In genomic region chr7:130853503-130854279, GRCh38 we compare ENCODE assay signal across 14 cellular contexts.
DNase-seq lines count a peak whose midpoint lies in the region; ATAC-seq and TF ChIP-seq lines count a peak whose summit lies in the region.
"Had no signal": no experiment of that assay in that cellular context is flagged by ENCODE, and none has a peak within 500 bp of the region (broad histone marks: within the 10 kb centered on the region; RNA-seq: fewer than 3 reads in every experiment).

No MANE protein-coding gene starts in this region.

- TF ChIP-seq EP300 in ovary (IDR thresholded peaks at IDR 0.05): no peak

- intact Hi-C loops in left lung (cut with DNase I): no loop called here
- intact Hi-C loops in ovary (cut with DNase I): no loop called here

- H3K4me1 ChIP-seq in adipocyte (ENCODE audit: control insufficient read depth, insufficient read depth, low read length) (peaks cover 49% of the 10 kb centered on the region), left lung (no peaks in the 10 kb centered on the region), ovary (ENCODE audit: insufficient read depth) (no peaks in the 10 kb centered on the region)
- H3K4me1 ChIP-seq: gastroesophageal sphincter, stomach had no signal

- TF ChIP-seq POLR2A in ovary (IDR thresholded peaks at IDR 0.05): no peak

- H3K27ac ChIP-seq in left lung: no peak overlapping the region
- H3K27ac ChIP-seq in ovary: no peak overlapping the region
- H3K27ac ChIP-seq: gastroesophageal sphincter, stomach had no signal

- H3K36me3 ChIP-seq in adipocyte (ENCODE audit: control insufficient read depth, insufficient read depth, low read length, severe bottlenecking) (peaks cover 59% of the 10 kb centered on the region), left lung (peaks cover 0 to 41% of the 10 kb centered on the region in 2 donors), ovary (no peaks in the 10 kb centered on the region)

- in situ Hi-C loops in GM13976 (cut with MboI; ENCODE audit: low sequenced_read_pairs, unreplicated experiment): no loop called here

- H3K9me3 ChIP-seq in adipocyte (ENCODE audit: control insufficient read depth, low read length) (peaks cover 24% of the 10 kb centered on the region), left lung (peaks cover 0 to 27% of the 10 kb centered on the region in 2 donors), ovary (peaks cover 0 to 4% of the 10 kb centered on the region in 2 donors)

- ATAC-seq in left lung (peak; percentile 34), HG03565 (IDR thresholded peaks at IDR 0.05; ENCODE audit: unreplicated experiment) (no peak), GM21528 (IDR thresholded peaks at IDR 0.05; ENCODE audit: low FRiP score, unreplicated experiment) (no peak)
- ATAC-seq: gastroesophageal sphincter had no signal

- DNase-seq in AG20443 (ENCODE audit: low spot score) (peak; percentile 51), HT1080 (ENCODE audit: low read depth) (peak; percentile 94), adipocyte (ENCODE audit: low read depth) (peak; percentile 38), left lung (no peak), ovary (no peak), GM13976 (ENCODE audit: low spot score) (no peak)
- DNase-seq: cortex of kidney, islet precursor cell, NCI-H446 treated with DMSO at 0.1 percent for 48 hours, retina, stomach had no signal

- peak overlapping the region; percentile 52 for H3K9ac ChIP-seq in adipocyte (ENCODE audit: low read length)

- H3K27me3 ChIP-seq in adipocyte (replicated peaks; ENCODE audit: control insufficient read depth, insufficient read depth, low read length): no peaks in the 10 kb centered on the region
- no peaks in the 10 kb centered on the region for H3K27me3 ChIP-seq in left lung
- H3K27me3 ChIP-seq in ovary: no peaks in the 10 kb centered on the region
- H3K27me3 ChIP-seq: gastroesophageal sphincter, stomach had no signal

- H3K4me3 ChIP-seq in adipocyte (ENCODE audit: low read length) (no peak overlapping the region), left lung (no peak overlapping the region), ovary (no peak overlapping the region)
- H3K4me3 ChIP-seq: gastroesophageal sphincter, stomach had no signal

- TF ChIP-seq CTCF in left lung (IDR thresholded peaks at IDR 0.05) (no peak), ovary (IDR thresholded peaks at IDR 0.05) (no peak), GM13976 (IDR thresholded peaks at IDR 0.05; ENCODE audit: borderline replicate concordance, control extremely low read depth, extremely low read depth, insufficient read depth, missing control alignments) (no peak)

- WGBS in ovary, 3 donors: 88 to 94% (median 91%) methylated on average over 7 of the region's 7 CpGs

Comparison
In these comparisons a context has a peak if more than half of its experiments do, and no peak if none do; other contexts are left out.
1. DNase-seq: peak in AG20443 (single experiment), HT1080 (single experiment) and adipocyte (single experiment); none in left lung (0 of 2), ovary (0 of 5) and GM13976 (single experiment).